In genomic region chr5:136132087-136132486, GRCh38 we compare ENCODE assay signal across 8 cellular contexts. TPM values are rescaled to one million over a fixed set of nuclear protein-coding genes. Genes with fewer than 3 reads are reported as not detected.
DNase-seq lines count a peak whose midpoint lies in the region; ATAC-seq and TF ChIP-seq lines count a peak whose summit lies in the region.

No MANE protein-coding gene starts in this region.

- H3K36me3 ChIP-seq in MG63 (peaks cover 9% of the 10 kb centered on the region), mammary epithelial cell (ENCODE audit: insufficient read depth, low read length) (no peaks in the 10 kb centered on the region), lower lobe of right lung (no peaks in the 10 kb centered on the region), tibial artery (peaks cover 0 to 4% (median 0%) of the 10 kb centered on the region in 3 donors)

- in situ Hi-C loops in ACHN (cut with HindIII; ENCODE audit: low pct_ligation_motif_present, low pct_unique_long_range_greater_than_20kb, low sequenced_read_pairs): no loop called here
- in situ Hi-C loops in mammary epithelial cell (cut with MboI; ENCODE audit: low sequenced_read_pairs in 2 of 2): no loop called here

- TF ChIP-seq CTCF in mammary epithelial cell (conservative IDR thresholded peaks at IDR 0.05 in 1 of 2, IDR thresholded peaks at IDR 0.05 in 1 of 2; ENCODE audit: extremely low read depth in 1 of 2, insufficient read depth in 1 of 2, low read depth in 1 of 2, low read length in 2 of 2) (no peak), lower lobe of right lung (IDR thresholded peaks at IDR 0.05) (no peak), tibial artery (IDR thresholded peaks at IDR 0.05) (no peak)

- H3K4me1 ChIP-seq in mammary epithelial cell (ENCODE audit: insufficient read depth, low read length) (peaks cover 18% of the 10 kb centered on the region), lower lobe of right lung (peaks cover 33% of the 10 kb centered on the region), tibial artery (peaks cover 0 to 60% (median 27%) of the 10 kb centered on the region in 4 donors)

- peak overlapping the region; percentile 92 for H3K4me2 ChIP-seq in mammary epithelial cell (ENCODE audit: insufficient read depth, low read depth, low read length)

- BruUV-seq in mammary epithelial cell (replicated peaks; lab: Mats Ljungman, UMichigan): TSS peak; percentile 93

- intact Hi-C loops in mammary epithelial cell (cut with micrococcal nuclease): loop anchor here (2.0 kb wide), 2 partner anchors 43 to 49 kb away; no protein-coding TSS in a partner anchor
- intact Hi-C loops in lower lobe of right lung (cut with DNase I): no loop called here
- intact Hi-C loops in tibial artery (cut with DNase I; ENCODE audit: low total_unique reads): loop anchor here (5.0 to 10.0 kb wide), 2 partner anchors 50 to 63 kb away; partner anchors contain the start of gene SMIM32

- H3K9me3 ChIP-seq in MG63: no peaks in the 10 kb centered on the region
- H3K9me3 ChIP-seq in mammary epithelial cell (replicated peaks; ENCODE audit: insufficient read depth, low read length): no peaks in the 10 kb centered on the region
- H3K9me3 ChIP-seq in lower lobe of right lung: no peaks in the 10 kb centered on the region
- no peaks in the 10 kb centered on the region for H3K9me3 ChIP-seq in tibial artery

- DNase-seq in ACHN (peak; percentile 9), MG63 (peak; percentile 30), mammary epithelial cell (no peak), lower lobe of right lung (no peak), tibial artery (peak; percentile 30 to 65), NCI-H526 treated with DMSO at 0.1 percent for 48 hours (lab: John Stamatoyannopoulos, UW) (no peak), NCI-H1930 (lab: John Stamatoyannopoulos, UW) (no peak)

- peaks cover 47% of the 10 kb centered on the region for H3K79me2 ChIP-seq in mammary epithelial cell (ENCODE audit: insufficient read depth, low read length)

- H2AFZ ChIP-seq in mammary epithelial cell (ENCODE audit: low read depth, low read length): peak overlapping the region; percentile 94

- peak; percentile 8 for ATAC-seq in GM18873 (IDR thresholded peaks at IDR 0.05; ENCODE audit: low FRiP score, unreplicated experiment)
- peak; percentile 1 to 6 for ATAC-seq in lower lobe of right lung

- H3K27me3 ChIP-seq in MG63 (no peaks in the 10 kb centered on the region; the same call in 1 of the 2 replicates), mammary epithelial cell (ENCODE audit: insufficient read depth, low read length) (no peaks in the 10 kb centered on the region), lower lobe of right lung (ENCODE audit: low read depth) (no peaks in the 10 kb centered on the region), tibial artery (no peaks in the 10 kb centered on the region)

- CTCF ChIA-PET in mammary epithelial cell (lab: Charles Lee; ENCODE audit: low non-redundant PET): no interaction called here

- H3K4me3 ChIP-seq in MG63 (peak overlapping the region; percentile 91), mammary epithelial cell (replicated peaks in 1 of 3; ENCODE audit: insufficient read depth in 1 of 3, low read depth in 2 of 3, low read length in 3 of 3) (peak overlapping the region; percentile 83 to 90 (median 84)), lower lobe of right lung (peak overlapping the region; percentile 96), tibial artery (peak overlapping the region; percentile 64 to 85)

- dilution Hi-C loops in mammary epithelial cell (cut with HindIII; ENCODE audit: low sequenced_read_pairs): no loop called here

- WGBS in mammary epithelial cell (ENCODE audit: low coverage, missing lambda C conversion rate): 25% methylated on average over 6 of the region's 6 CpGs

- peak overlapping the region; percentile 85 for H3K27ac ChIP-seq in mammary epithelial cell (ENCODE audit: insufficient read depth, low read depth, low read length)
- peak overlapping the region; percentile 98 for H3K27ac ChIP-seq in lower lobe of right lung
- H3K27ac ChIP-seq in tibial artery: peak overlapping the region; percentile 90 to 95

- peak overlapping the region; percentile 85 for H3K9ac ChIP-seq in mammary epithelial cell (ENCODE audit: insufficient read depth, low read length)

- H4K20me1 ChIP-seq in mammary epithelial cell (ENCODE audit: insufficient read depth, low read length): peaks cover 5% of the 10 kb centered on the region

RNA-seq across cellular contexts. Expression of gene SMAD5, which starts 0.6 kb away (rescaled TPM):
- total RNA-seq in MG63 (2014; rRNA removed; shearing (Covaris generic); ENCODE audit: low replicate concordance): 46.4 and 78.3 TPM in 2 replicates
- total RNA-seq in mammary epithelial cell (10 to 100 TPM; 66.8 to 84.2 TPM), lower lobe of right lung (61.9 TPM)
- polyA plus RNA-seq in mammary epithelial cell: 60.8 TPM
- polyA minus RNA-seq in mammary epithelial cell: 49.1 TPM

Comparison
In these comparisons a context has a peak if more than half of its experiments do, and no peak if none do; other contexts are left out.
1. DNase-seq: peak in ACHN (single experiment), MG63 (single experiment) and tibial artery (2 of 2); none in mammary epithelial cell (single experiment), lower lobe of right lung (single experiment), NCI-H526 treated with DMSO at 0.1 percent for 48 hours (single experiment) and NCI-H1930 (0 of 2).
2. Peak in every context shown above with its lines, with median percentiles within 50 percentile points of each other: H3K4me3 ChIP-seq and H3K27ac ChIP-seq.